Comparison of ENCODE assay signal across 8 cellular contexts in genomic region chr10:68561804-68562649, GRCh38. TPM values are rescaled to one million over a fixed set of nuclear protein-coding genes. Genes with fewer than 3 reads are reported as not detected.
DNase-seq lines count a peak whose midpoint lies in the region; ATAC-seq and TF ChIP-seq lines count a peak whose summit lies in the region.

No MANE protein-coding gene starts in this region.

- intact Hi-C loops in left ventricle myocardium superior (cut with micrococcal nuclease), result no loop called here

- H3K27me3 ChIP-seq in WERI-Rb-1 (ENCODE audit: insufficient read depth, low read depth, severe bottlenecking), result no peaks in the 10 kb centered on the region

- POLR2A ChIA-PET in HEK293 (lab: Yijun Ruan, JAX), result interaction anchor here (0.6 to 1.3 kb wide), 4 partner anchors 11 to 186 kb away, joined by 3 to 12 read pairs (median 5); no protein-coding TSS in a partner anchor

- TF ChIP-seq CTCF in HEK293 (tag by site-specific recombination; IDR thresholded peaks at IDR 0.05) (no peak; the same call in 1 of the 2 replicates), WERI-Rb-1 (IDR thresholded peaks at IDR 0.05; ENCODE audit: low read depth, low read length) (no peak)

- CTCF ChIA-PET in HEK293 (lab: Yijun Ruan, JAX), result interaction anchor here (4.2 kb wide), 1 partner anchor 12 kb away, joined by 24 read pairs; no protein-coding TSS in a partner anchor

- H3K9me3 ChIP-seq in HEK293 (ENCODE audit: control insufficient read depth, insufficient read depth, low read depth, low read length), result no peaks in the 10 kb centered on the region
- no peaks in the 10 kb centered on the region for H3K9me3 ChIP-seq in WERI-Rb-1 (ENCODE audit: severe bottlenecking)

- peaks cover 5% of the 10 kb centered on the region for H3K4me1 ChIP-seq in HEK293 (ENCODE audit: control insufficient read depth, insufficient read depth, low read length)

- ATAC-seq in left ventricle myocardium superior (peak; percentile 65), HG03460 (IDR thresholded peaks at IDR 0.05; ENCODE audit: unreplicated experiment) (no peak), HG02981 (IDR thresholded peaks at IDR 0.05; ENCODE audit: unreplicated experiment) (no peak), GM19023 (IDR thresholded peaks at IDR 0.05; ENCODE audit: unreplicated experiment) (no peak)

- H3K36me3 ChIP-seq in HEK293 (ENCODE audit: control insufficient read depth in 2 of 2, insufficient read depth in 1 of 2, low read length in 2 of 2), result no peaks in the 10 kb centered on the region
- peaks cover 3% of the 10 kb centered on the region; the same call in 1 of the 2 replicates for H3K36me3 ChIP-seq in WERI-Rb-1

- H3K27ac ChIP-seq in HEK293 (ENCODE audit: extremely low read depth, low read depth, low read length) (peak overlapping the region; percentile 72), WERI-Rb-1 (no peak overlapping the region), skin epidermis (peak overlapping the region in 2 of 21 experiments; percentile 73 to 82)

- DNase-seq in WERI-Rb-1 (no peak), left ventricle myocardium superior (peak; percentile 43), pons (ENCODE audit: low spot score) (no peak)

- H3K4me3 ChIP-seq in HEK293 (ENCODE audit: low read depth, low read length) (peak overlapping the region; percentile 85), WERI-Rb-1 (ENCODE audit: low read depth, low read length) (peak overlapping the region; percentile 83), skin epidermis (peak overlapping the region; percentile 47 to 71 (median 54))

TF ChIP-seq in HEK293, 187 proteins besides CTCF, POLR2A, EP300 and RAD21 (continues in another document):
- peak; percentile 65; the same call in 1 of the 2 replicates for TF ChIP-seq ZBTB10 (tag by site-specific recombination; IDR thresholded peaks at IDR 0.05)
- TF ChIP-seq ZNF146 (tag by site-specific recombination; IDR thresholded peaks at IDR 0.05), result no peak
- no peak for TF ChIP-seq ZNF596 (tag by site-specific recombination; IDR thresholded peaks at IDR 0.05)
- no peak for TF ChIP-seq EGR2 (tag by site-specific recombination; IDR thresholded peaks at IDR 0.05; ENCODE audit: low read depth)
- TF ChIP-seq YY2 (tag by site-specific recombination; IDR thresholded peaks at IDR 0.05), result no peak
- TF ChIP-seq ZNF335 (tag by site-specific recombination; conservative IDR thresholded peaks at IDR 0.05), result 0 out of 2 replicates have a peak, but pooled peaks have one; percentile 39
- no peak for TF ChIP-seq ZNF776 (tag by site-specific recombination; IDR thresholded peaks at IDR 0.05; ENCODE audit: borderline replicate concordance)
- peak; percentile 48; the same call in 1 of the 2 replicates for TF ChIP-seq ZXDB (tag by site-specific recombination; IDR thresholded peaks at IDR 0.05)
- no peak for TF ChIP-seq ZNF654 (tag by site-specific recombination; IDR thresholded peaks at IDR 0.05; ENCODE audit: low read depth)
- no peak for TF ChIP-seq ZNF837 (tag by site-specific recombination; IDR thresholded peaks at IDR 0.05)
- peak; percentile 59 for TF ChIP-seq ZBTB17 (tag by site-specific recombination; IDR thresholded peaks at IDR 0.05)
- TF ChIP-seq GLIS2 (tag by site-specific recombination; IDR thresholded peaks at IDR 0.05), result no peak
- TF ChIP-seq ZNF558 (tag by site-specific recombination; IDR thresholded peaks at IDR 0.05), result no peak
- no peak for TF ChIP-seq ZSCAN16 (tag by site-specific recombination; IDR thresholded peaks at IDR 0.05)
- 0 out of 2 replicates have a peak, but pooled peaks have one; percentile 25 for TF ChIP-seq ZBTB11 (tag by site-specific recombination; conservative IDR thresholded peaks at IDR 0.05; ENCODE audit: low read depth)
- TF ChIP-seq ZBTB8A (tag by site-specific recombination; IDR thresholded peaks at IDR 0.05), result peak; percentile 14; the same call in 1 of the 2 replicates
- TF ChIP-seq ZNF341 (tag by site-specific recombination; IDR thresholded peaks at IDR 0.05; ENCODE audit: low read depth), result peak; percentile 95
- TF ChIP-seq ZNF629 (tag by site-specific recombination; IDR thresholded peaks at IDR 0.05), result no peak
- TF ChIP-seq ZNF239 (tag by site-specific recombination; IDR thresholded peaks at IDR 0.05), result no peak
- TF ChIP-seq IKZF3 (tag by site-specific recombination; IDR thresholded peaks at IDR 0.05), result 0 out of 2 replicates have a peak, but pooled peaks have one; percentile 9
- TF ChIP-seq SP2 (tag by site-specific recombination; IDR thresholded peaks at IDR 0.05), result no peak
- TF ChIP-seq ZNF2 (tag by site-specific recombination; IDR thresholded peaks at IDR 0.05), result 0 out of 2 replicates have a peak, but pooled peaks have one; percentile 41
- TF ChIP-seq, protein P1, sequence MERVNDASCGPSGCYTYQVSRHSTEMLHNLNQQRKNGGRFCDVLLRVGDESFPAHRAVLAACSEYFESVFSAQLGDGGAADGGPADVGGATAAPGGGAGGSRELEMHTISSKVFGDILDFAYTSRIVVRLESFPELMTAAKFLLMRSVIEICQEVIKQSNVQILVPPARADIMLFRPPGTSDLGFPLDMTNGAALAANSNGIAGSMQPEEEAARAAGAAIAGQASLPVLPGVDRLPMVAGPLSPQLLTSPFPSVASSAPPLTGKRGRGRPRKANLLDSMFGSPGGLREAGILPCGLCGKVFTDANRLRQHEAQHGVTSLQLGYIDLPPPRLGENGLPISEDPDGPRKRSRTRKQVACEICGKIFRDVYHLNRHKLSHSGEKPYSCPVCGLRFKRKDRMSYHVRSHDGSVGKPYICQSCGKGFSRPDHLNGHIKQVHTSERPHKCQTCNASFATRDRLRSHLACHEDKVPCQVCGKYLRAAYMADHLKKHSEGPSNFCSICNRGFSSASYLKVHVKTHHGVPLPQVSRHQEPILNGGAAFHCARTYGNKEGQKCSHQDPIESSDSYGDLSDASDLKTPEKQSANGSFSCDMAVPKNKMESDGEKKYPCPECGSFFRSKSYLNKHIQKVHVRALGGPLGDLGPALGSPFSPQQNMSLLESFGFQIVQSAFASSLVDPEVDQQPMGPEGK (tag by site-specific recombination; IDR thresholded peaks at IDR 0.05), result peak; percentile 32
- peak; percentile 92 for TF ChIP-seq ZBTB20 (tag by site-specific recombination; IDR thresholded peaks at IDR 0.05)
- TF ChIP-seq GLI4 (tag by site-specific recombination; IDR thresholded peaks at IDR 0.05), result no peak
- TF ChIP-seq ZBTB26 (tag by site-specific recombination; optimal IDR thresholded peaks at IDR 0.05), result peak; percentile 54
- no peak for TF ChIP-seq GLI2 (tag by site-specific recombination; IDR thresholded peaks at IDR 0.05; ENCODE audit: borderline replicate concordance, low read depth)

RNA-seq across cellular contexts. Expression of gene TET1, which starts 1.9 kb away (rescaled TPM):
- 3.6 TPM for total RNA-seq in left ventricle myocardium superior

RNA-seq across cellular contexts. Expression of gene SLC25A16, which starts 34.7 kb away (rescaled TPM):
- 13.1 TPM for total RNA-seq in left ventricle myocardium superior
